ENCODE assay signal across 14 cellular contexts in genomic region chr11:80388133-80388532, GRCh38.
"Had no signal": no experiment of that assay in that cellular context is flagged by ENCODE, and none has a peak within 500 bp of the region (broad histone marks: within the 10 kb centered on the region; RNA-seq: fewer than 3 reads in every experiment).

No MANE protein-coding gene starts in this region.

- ATAC-seq: activated T-cell treated with anti-CD3 and anti-CD28 coated beads, Interleukin-2, amount 50 U/mL, for 4 hours; heart right ventricle had no signal

- H3K4me1 ChIP-seq: heart right ventricle, right atrium auricular region, thyroid gland had no signal

- H3K27me3 ChIP-seq: cardiac muscle cell, neutrophil, right atrium auricular region, thyroid gland had no signal

- H3K27ac ChIP-seq: cardiac muscle cell, heart right ventricle, neutrophil, right atrium auricular region, thyroid gland had no signal

- H3K9me3 ChIP-seq: neutrophil, right atrium auricular region, thyroid gland had no signal

- DNase-seq: activated CD4-positive, alpha-beta memory T cell treated with anti-CD3 and anti-CD28 coated beads for 36 hours; activated gamma-delta T cell; activated naive CD8-positive, alpha-beta T cell treated with anti-CD3 and anti-CD28 coated beads for 36 hours; activated T-cell treated with anti-CD3 and anti-CD28 coated beads, Interleukin-2, amount 50 U/mL, for 4 hours; aorta; heart right ventricle; kidney glomerular epithelial cell; naive B cell; small intestine; T-helper 9 cell; thyroid gland had no signal

- H3K4me3 ChIP-seq: cardiac muscle cell, heart right ventricle, right atrium auricular region, thyroid gland had no signal

- H3K36me3 ChIP-seq: cardiac muscle cell, heart right ventricle, neutrophil, right atrium auricular region, thyroid gland had no signal
